ENCODE assay signal across 18 cellular contexts in genomic region chr11:115272925-115273324, GRCh38.
"Had no signal": no experiment of that assay in that cellular context is flagged by ENCODE, and none has a peak within 500 bp of the region (broad histone marks: within the 10 kb centered on the region; RNA-seq: fewer than 3 reads in every experiment).

No MANE protein-coding gene starts in this region.

- ATAC-seq: foreskin keratinocyte; left lung; lower lobe of right lung; naive thymus-derived CD8-positive, alpha-beta T cell; stimulated activated effector memory CD8-positive, alpha-beta T cell treated with anti-CD3 and anti-CD28 coated beads, Interleukin-12 subunit alpha, Interleukin-12 subunit beta, amount 100 ng/mL, for 72 hours; stimulated activated naive CD8-positive, alpha-beta T cell treated with anti-CD3 and anti-CD28 coated beads, Interleukin-15, Interleukin-2, amounts not matched to agents 100 U/mL and 50 U/mL, for 24 hours had no signal

- H3K4me1 ChIP-seq: colonic mucosa, foreskin keratinocyte, left lung, lower lobe of right lung, suprapubic skin, upper lobe of left lung, uterus had no signal

- H3K27me3 ChIP-seq: colonic mucosa, foreskin keratinocyte, left lung, neutrophil, suprapubic skin, thyroid gland, upper lobe of left lung, uterus had no signal

- H3K27ac ChIP-seq: colonic mucosa, foreskin keratinocyte, left lung, lower lobe of right lung, neutrophil, suprapubic skin, thyroid gland, upper lobe of left lung, uterus had no signal

- H3K4me3 ChIP-seq: colonic mucosa, left lung, lower lobe of right lung, suprapubic skin, thyroid gland, upper lobe of left lung, uterus had no signal

- H3K4me3 Mint-ChIP-seq: memory B cell; naive thymus-derived CD8-positive, alpha-beta T cell; stimulated activated effector memory CD8-positive, alpha-beta T cell treated with anti-CD3 and anti-CD28 coated beads, Interleukin-12 subunit alpha, Interleukin-12 subunit beta, amount 100 ng/mL, for 72 hours had no signal

- H3K36me3 ChIP-seq: colonic mucosa, left lung, lower lobe of right lung, neutrophil, suprapubic skin, thyroid gland, upper lobe of left lung, uterus had no signal

- DNase-seq: colonic mucosa; dermis blood vessel endothelial cell; erythroblast; foreskin keratinocyte; islet precursor cell; left lung; lower lobe of right lung; naive thymus-derived CD8-positive, alpha-beta T cell; stimulated activated CD4-positive, alpha-beta T cell treated with anti-CD3 and anti-CD28 coated beads, Interleukin-4, amount 100 ng/mL, for 1 hour; stimulated activated CD8-positive, alpha-beta memory T cell treated with anti-CD3 and anti-CD28 coated beads, Interleukin-4, amount 100 ng/mL, for 48 hours; stimulated activated naive CD8-positive, alpha-beta T cell treated with anti-CD3 and anti-CD28 coated beads, Interleukin-15, Interleukin-2, amounts not matched to agents 100 U/mL and 50 U/mL, for 24 hours; thyroid gland; upper lobe of left lung; uterus had no signal

- H3K4me1 Mint-ChIP-seq: naive thymus-derived CD8-positive, alpha-beta T cell had no signal

- H3K9me3 Mint-ChIP-seq: memory B cell had no signal

- H3K27ac Mint-ChIP-seq: memory B cell; naive thymus-derived CD8-positive, alpha-beta T cell; stimulated activated effector memory CD8-positive, alpha-beta T cell treated with anti-CD3 and anti-CD28 coated beads, Interleukin-12 subunit alpha, Interleukin-12 subunit beta, amount 100 ng/mL, for 72 hours had no signal

- H3K36me3 Mint-ChIP-seq: naive thymus-derived CD8-positive, alpha-beta T cell; stimulated activated effector memory CD8-positive, alpha-beta T cell treated with anti-CD3 and anti-CD28 coated beads, Interleukin-12 subunit alpha, Interleukin-12 subunit beta, amount 100 ng/mL, for 72 hours had no signal

- H3K9me3 ChIP-seq: colonic mucosa, left lung, lower lobe of right lung, neutrophil, suprapubic skin, thyroid gland, upper lobe of left lung, uterus had no signal
